In the genomic region with DNA sequence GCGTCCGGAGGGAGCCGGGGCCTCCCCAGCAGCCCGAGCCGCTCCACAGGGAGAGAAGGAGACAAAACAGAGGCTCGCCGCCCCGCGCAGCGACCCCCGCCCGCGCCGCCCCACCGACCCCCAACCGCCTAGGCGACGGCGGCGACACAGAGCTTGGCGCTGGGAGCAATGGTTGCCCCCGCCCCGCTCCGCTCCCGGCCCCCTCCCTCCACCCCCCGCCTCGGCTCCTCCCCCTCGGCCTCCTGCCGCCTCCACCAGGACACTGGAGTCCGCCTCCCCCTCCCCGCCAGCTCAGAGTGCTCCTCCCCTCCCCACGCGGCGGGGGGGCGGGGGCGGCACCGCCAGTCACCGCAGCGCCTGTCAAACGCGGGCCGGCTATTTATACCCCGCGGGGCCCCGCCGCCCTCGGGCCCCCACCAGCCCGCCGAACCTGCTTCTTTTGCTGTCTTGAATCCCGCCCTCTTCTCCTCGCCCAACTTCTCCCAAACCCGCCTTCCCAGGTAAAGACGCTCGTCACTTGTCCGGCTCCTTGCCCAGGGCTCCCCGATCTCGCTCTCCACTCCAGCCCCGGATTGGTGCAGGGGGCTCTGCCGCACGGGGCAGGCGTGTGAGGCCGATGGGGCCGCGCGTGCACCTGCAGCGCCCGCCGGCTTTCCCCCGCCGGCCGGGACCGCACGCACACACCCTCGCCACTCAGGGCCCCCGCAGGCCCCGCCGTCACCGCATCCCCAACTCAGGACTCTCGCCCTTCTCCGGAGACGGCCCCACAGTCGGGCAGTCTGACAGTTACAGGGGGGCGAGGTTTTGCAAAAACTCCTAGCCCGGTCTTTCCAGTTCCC, we compare ENCODE assay signal across 8 cellular contexts. TPM values are rescaled to one million over a fixed set of nuclear protein-coding genes. Genes with fewer than 3 reads are reported as not detected.
A peak's percentile ranks its signal among the peaks of the same experiment; 100 is the strongest.
DNase-seq lines count a peak whose midpoint lies in the region; ATAC-seq and TF ChIP-seq lines count a peak whose summit lies in the region.

TSS of gene ELF2 (minus strand) at position 170 of the 839 bp plus-strand sequence. CDS start 39,517 bp downstream, outside the sequence.

- peak; percentile 33 for TF ChIP-seq EP300 in ovary (IDR thresholded peaks at IDR 0.05)

- no peak for TF ChIP-seq CTCF in GM10248 (IDR thresholded peaks at IDR 0.05; ENCODE audit: control extremely low read depth, extremely low read depth, low read depth, missing control alignments)
- no peak for TF ChIP-seq CTCF in SU-DHL-6 (IDR thresholded peaks at IDR 0.05; ENCODE audit: insufficient read depth, low read length, poor library complexity, severe bottlenecking)
- no peak for TF ChIP-seq CTCF in glutamatergic neuron (IDR thresholded peaks at IDR 0.05; ENCODE audit: partially characterized antibody, unreplicated experiment)
- TF ChIP-seq CTCF in ovary (IDR thresholded peaks at IDR 0.05): no peak
- no peak for TF ChIP-seq CTCF in thoracic aorta (IDR thresholded peaks at IDR 0.05)

- H3K4me3 ChIP-seq in SU-DHL-6 (ENCODE audit: insufficient read depth, low read length, poor library complexity, severe bottlenecking): peak within 1 kb of the TSS; percentile 70
- H3K4me3 ChIP-seq in ovary: peak within 1 kb of the TSS; percentile 82
- H3K4me3 ChIP-seq in thoracic aorta: peak within 1 kb of the TSS; percentile 100

- H3K4me3 Mint-ChIP-seq in activated naive CD8-positive, alpha-beta T cell treated with anti-CD3 and anti-CD28 coated beads for 36 hours: peak within 1 kb of the TSS; percentile 88
- H3K4me3 Mint-ChIP-seq in glutamatergic neuron (ENCODE audit: unreplicated experiment): peak within 1 kb of the TSS; percentile 99

- H3K4me2 ChIP-seq in SU-DHL-6 (ENCODE audit: low read depth, low read length, poor library complexity, severe bottlenecking): peak within 1 kb of the TSS; percentile 89

- POLR2A ChIA-PET in GM10248 (lab: Yijun Ruan, JAX): interaction anchor here (0.5 to 2.1 kb wide), 11 partner anchors 9 to 168 kb away, joined by 3 to 8 read pairs (median 5); partner anchors contain the start of gene NAA15

- H3K9me2 ChIP-seq in SU-DHL-6 (replicated peaks; ENCODE audit: insufficient read depth, low read length): no peaks in the 10 kb centered on the region

- peaks cover 22% of the 10 kb centered on the region for H3K27me3 Mint-ChIP-seq in activated naive CD8-positive, alpha-beta T cell treated with anti-CD3 and anti-CD28 coated beads for 36 hours
- H3K27me3 Mint-ChIP-seq in glutamatergic neuron (ENCODE audit: unreplicated experiment): peaks cover 14% of the 10 kb centered on the region

- H3K36me3 Mint-ChIP-seq in activated naive CD8-positive, alpha-beta T cell treated with anti-CD3 and anti-CD28 coated beads for 36 hours: no peaks in the 10 kb centered on the region
- H3K36me3 Mint-ChIP-seq in glutamatergic neuron (ENCODE audit: unreplicated experiment): no peaks in the 10 kb centered on the region

- H3K9me3 ChIP-seq in SU-DHL-6 (ENCODE audit: insufficient read depth, low read length) (no peaks in the 10 kb centered on the region), ovary (no peaks in the 10 kb centered on the region), thoracic aorta (no peaks in the 10 kb centered on the region)

- H3K79me2 ChIP-seq in SU-DHL-6 (ENCODE audit: insufficient read depth, low read length): no peaks in the 10 kb centered on the region

- TF ChIP-seq POLR2A in ovary (IDR thresholded peaks at IDR 0.05): no peak

- H4K20me1 ChIP-seq in SU-DHL-6 (ENCODE audit: low read depth, low read length): no peaks in the 10 kb centered on the region

- H3K27ac ChIP-seq in SU-DHL-6 (ENCODE audit: low read depth, low read length) (peak within 1 kb of the TSS; percentile 76), ovary (peak within 1 kb of the TSS; percentile 99 to 100), thoracic aorta (peak within 1 kb of the TSS; percentile 100)

- H3K4me1 ChIP-seq in ovary (ENCODE audit: insufficient read depth) (peaks cover under 1% of the 10 kb centered on the region), thoracic aorta (ENCODE audit: control insufficient read depth in 1 of 2, low read depth in 2 of 2) (peaks cover 20 to 21% of the 10 kb centered on the region in 2 donors)

- DNase-seq in GM10248 (ENCODE audit: extremely low spot score): peak; percentile 93
- peak; percentile 85 for DNase-seq in NCI-H1092 treated with DMSO at 0.1 percent for 48 hours (lab: John Stamatoyannopoulos, UW)
- peak; percentile 77 for DNase-seq in activated naive CD8-positive, alpha-beta T cell treated with anti-CD3 and anti-CD28 coated beads for 36 hours
- peak; percentile 89 for DNase-seq in glutamatergic neuron
- DNase-seq in ovary: peak; percentile 92 to 96 (median 92)
- DNase-seq in thoracic aorta (ENCODE audit: low spot score): peak; percentile 82

- peak within 1 kb of the TSS; percentile 84 for H3K27ac Mint-ChIP-seq in activated naive CD8-positive, alpha-beta T cell treated with anti-CD3 and anti-CD28 coated beads for 36 hours
- H3K27ac Mint-ChIP-seq in glutamatergic neuron (ENCODE audit: unreplicated experiment): peak within 1 kb of the TSS; percentile 96

- H3K9me3 Mint-ChIP-seq in activated naive CD8-positive, alpha-beta T cell treated with anti-CD3 and anti-CD28 coated beads for 36 hours: no peaks in the 10 kb centered on the region
- H3K9me3 Mint-ChIP-seq in glutamatergic neuron (ENCODE audit: unreplicated experiment): peaks cover 17% of the 10 kb centered on the region

- intact Hi-C loops in ovary (cut with DNase I): loop anchor here in 2 of 4 donors (5.0 to 10.0 kb wide), 4 partner anchors 95 to 275 kb away; partner anchors contain the start of genes NAA15 (in 1 of the 2), NDUFC1 (in 1 of the 2) and RAB33B (in 1 of the 2)

- ATAC-seq in HG02623 (IDR thresholded peaks at IDR 0.05; ENCODE audit: unreplicated experiment) (peak; percentile 38), thoracic aorta (ENCODE audit: insufficient number of reproducible peaks, low FRiP score, low read depth) (peak; percentile 62)

- H3K27me3 ChIP-seq in SU-DHL-6 (ENCODE audit: low read length): no peaks in the 10 kb centered on the region
- no peaks in the 10 kb centered on the region for H3K27me3 ChIP-seq in ovary
- H3K27me3 ChIP-seq in thoracic aorta (replicated peaks; ENCODE audit: insufficient read depth): no peaks in the 10 kb centered on the region

- H3K4me1 Mint-ChIP-seq in activated naive CD8-positive, alpha-beta T cell treated with anti-CD3 and anti-CD28 coated beads for 36 hours: peaks cover 11% of the 10 kb centered on the region
- peaks cover 5% of the 10 kb centered on the region for H3K4me1 Mint-ChIP-seq in glutamatergic neuron (ENCODE audit: low read depth, unreplicated experiment)

- CTCF ChIA-PET in GM10248 (lab: Yijun Ruan, JAX): interaction anchor here (0.8 to 3.2 kb wide), 12 partner anchors 10 to 147 kb away, joined by 3 to 19 read pairs (median 4); partner anchors contain the start of gene NAA15

- H3F3A ChIP-seq in SU-DHL-6 (ENCODE audit: insufficient read depth): peaks cover 4% of the 10 kb centered on the region; the same call in 1 of the 2 replicates

- H2AFZ ChIP-seq in SU-DHL-6 (ENCODE audit: low read depth, low read length, severe bottlenecking): peak within 1 kb of the TSS; percentile 98

- peak within 1 kb of the TSS; percentile 81 for H3K9ac ChIP-seq in SU-DHL-6 (ENCODE audit: low read length)

- WGBS in ovary, 3 donors: 0 to 2% (median 0%) methylated on average over 26 to 84 of the region's 84 CpGs

- H3K36me3 ChIP-seq in SU-DHL-6 (ENCODE audit: low read length) (no peaks in the 10 kb centered on the region), ovary (no peaks in the 10 kb centered on the region), thoracic aorta (no peaks in the 10 kb centered on the region)

RNA-seq across cellular contexts. Expression of gene ELF2, which starts in this region (rescaled TPM):
- total RNA-seq in activated naive CD8-positive, alpha-beta T cell treated with anti-CD3 and anti-CD28 coated beads for 36 hours: 10 to 100 TPM; 23.4 TPM
- total RNA-seq in glutamatergic neuron (ENCODE audit: unreplicated experiment): 32.4 TPM
- 10 to 100 TPM; 41.7 to 66.8 (median 53.0) TPM for total RNA-seq in ovary
- 10 to 100 TPM; 28.8 to 39.4 TPM for polyA plus RNA-seq in ovary
- total RNA-seq in thoracic aorta: 100 to 1,000 TPM in 1 of 2 donors, 10 to 100 TPM in 1; 80.6 to 111 TPM

Comparison
In these comparisons a context has a peak if more than half of its experiments do, and no peak if none do; other contexts are left out.
1. Peak in every context shown above with its lines: DNase-seq, ATAC-seq, H3K4me3 ChIP-seq and H3K27ac ChIP-seq.